ENCODE assay signal across 21 cellular contexts in the genomic region with DNA sequence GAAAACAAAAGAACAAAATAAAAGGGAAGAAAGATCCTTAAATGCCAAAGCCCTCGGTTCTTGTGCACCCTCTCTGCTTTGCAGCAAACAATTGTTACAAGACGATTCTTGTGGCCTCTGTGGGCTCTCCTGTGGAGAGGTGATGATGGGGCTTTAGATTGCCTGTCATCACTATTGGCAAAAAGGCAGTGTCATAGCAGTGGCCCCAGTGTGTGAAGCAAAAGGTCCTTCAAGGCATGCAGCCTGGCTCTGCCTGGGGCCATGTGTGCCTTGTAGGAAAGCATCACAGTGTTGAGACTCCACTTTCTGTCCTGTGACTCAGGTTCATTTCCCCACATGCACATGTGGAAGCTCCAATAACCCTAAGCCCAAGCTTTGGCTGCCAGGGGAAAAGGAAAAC.
"Had no signal": no experiment of that assay in that cellular context is flagged by ENCODE, and none has a peak within 500 bp of the region (broad histone marks: within the 10 kb centered on the region; RNA-seq: fewer than 3 reads in every experiment).

No MANE protein-coding gene starts in this region.

- ATAC-seq: activated naive CD4-positive, alpha-beta T cell treated with anti-CD3 and anti-CD28 coated beads, Interleukin-2, amount 50 U/mL, for 72 hours; activated T-helper 17 cell treated with anti-CD3 and anti-CD28 coated beads, Interleukin-2, amount 50 U/mL, for 72 hours; naive thymus-derived CD8-positive, alpha-beta T cell; right lobe of liver had no signal

- DNase-seq: activated CD4-positive, alpha-beta T cell treated with anti-CD3 and anti-CD28 coated beads for 1 hour; activated CD4-positive, alpha-beta T cell treated with anti-CD3 and anti-CD28 coated beads, Interleukin-2, amount 50 U/mL, for 1 hour; activated CD8-positive, alpha-beta T cell treated with anti-CD3 and anti-CD28 coated beads, Interleukin-2, amount 10 ng/mL, durations not matched to agents 7 days and 5 days; activated T-cell treated with anti-CD3 and anti-CD28 coated beads, Interleukin-2, amount 50 U/mL, for 1 hour; colonic mucosa; endodermal cell; esophagus squamous epithelium; gastrocnemius medialis; islet precursor cell; naive thymus-derived CD8-positive, alpha-beta T cell; stimulated activated CD4-positive, alpha-beta T cell treated with anti-CD3 and anti-CD28 coated beads, Interleukin-15, amount 100 ng/mL, for 24 hours; stimulated activated naive B cell treated with anti-CD40 and anti-IgM and Interleukin-4, amounts not matched to agents 10 μg/mL and 1 μg/mL and 100 μg/mL, for 72 hours; T-helper 1 cell; testis; trophoblast cell; uterus had no signal

- H3K36me3 ChIP-seq: colonic mucosa, esophagus squamous epithelium, gastrocnemius medialis, right lobe of liver, uterus had no signal

- H3K27me3 ChIP-seq: colonic mucosa, esophagus squamous epithelium, gastrocnemius medialis, right lobe of liver, testis, uterus had no signal

- H3K27ac ChIP-seq: colonic mucosa, right lobe of liver, testis had no signal

- H3K9me3 ChIP-seq: colonic mucosa, esophagus squamous epithelium, gastrocnemius medialis, right lobe of liver, testis, uterus had no signal

- H3K4me3 ChIP-seq: colonic mucosa, esophagus squamous epithelium, gastrocnemius medialis, right lobe of liver, skin epidermis, testis, uterus had no signal

- FAIRE-seq: astrocyte had no signal

- H3K4me1 ChIP-seq: colonic mucosa, uterus had no signal
